In genomic region chr1:192545781-192546521, GRCh38 we compare ENCODE assay signal across 8 cellular contexts. TPM values are rescaled to one million over a fixed set of nuclear protein-coding genes. Genes with fewer than 3 reads are reported as not detected.
DNase-seq lines count a peak whose midpoint lies in the region; ATAC-seq, FAIRE-seq and TF ChIP-seq lines count a peak whose summit lies in the region.

No MANE protein-coding gene starts in this region.

- peaks cover 6 to 53% (median 19%) of the 10 kb centered on the region in 4 donors for H3K4me1 ChIP-seq in esophagus muscularis mucosa

- H3K9me3 ChIP-seq in esophagus muscularis mucosa: no peaks in the 10 kb centered on the region

- TF ChIP-seq POLR2A in GM12892 (IDR thresholded peaks at IDR 0.05; ENCODE audit: low read depth, low read length) (no peak; the same call in 1 of the 2 replicates), esophagus muscularis mucosa (IDR thresholded peaks at IDR 0.05; ENCODE audit: low read depth) (no peak)

- 89% methylated on average over 3 of the region's 3 CpGs for WGBS in esophagus muscularis mucosa

- no peaks in the 10 kb centered on the region for H3K27me3 ChIP-seq in esophagus muscularis mucosa

- TF ChIP-seq CTCF in esophagus muscularis mucosa (IDR thresholded peaks at IDR 0.05): peak in 2 of 3 experiments; percentile 17 to 45
- no peak for TF ChIP-seq CTCF in RWPE1 (conservative IDR thresholded peaks at IDR 0.05; ENCODE audit: low read depth)

- no peak overlapping the region for H3K4me3 ChIP-seq in esophagus muscularis mucosa

- TF ChIP-seq EP300 in esophagus muscularis mucosa (IDR thresholded peaks at IDR 0.05): no peak

- peak; percentile 48 for ATAC-seq in GM21825 (IDR thresholded peaks at IDR 0.05; ENCODE audit: unreplicated experiment)

- POLR2A ChIA-PET in RWPE1 (lab: Yijun Ruan, JAX; ENCODE audit: low non-redundant PET): no interaction called here

- H3K27ac ChIP-seq in esophagus muscularis mucosa (replicated peaks in 1 of 4) (no peak overlapping the region), RWPE1 (no peak overlapping the region)

- intact Hi-C loops in esophagus muscularis mucosa (cut with DNase I): no loop called here

- H3K36me3 ChIP-seq in esophagus muscularis mucosa: no peaks in the 10 kb centered on the region

- peak; percentile 95 for FAIRE-seq in GM12892 (lab: Jason Lieb, UNC)

- CTCF ChIA-PET in RWPE1 (lab: Yijun Ruan, JAX): interaction anchor here (0.6 to 0.7 kb wide), 2 partner anchors 25 to 1049 kb away, joined by 3 read pairs; no protein-coding TSS in a partner anchor

- DNase-seq in GM12892 (ENCODE audit: insufficient read length) (no peak), M059J (ENCODE audit: low read depth) (peak; percentile 47), esophagus muscularis mucosa (ENCODE audit: extremely low spot score) (no peak), RWPE1 (ENCODE audit: low spot score) (no peak), NCI-H2227 (lab: John Stamatoyannopoulos, UW; ENCODE audit: unreplicated experiment) (no peak), NCI-H526 (lab: John Stamatoyannopoulos, UW) (no peak)
- DNase-seq in activated naive CD4-positive, alpha-beta T cell treated with Interleukin-2 at 50 U/mL for 16 hours: no peak

RNA-seq across cellular contexts. Expression of gene RGS1, which starts 29.6 kb away (rescaled TPM):
- polyA plus RNA-seq in GM12892 (2012; ENCODE audit: missing spikeins): 434 TPM
- not detected in 2 replicates for total RNA-seq in M059J (2014; rRNA removed; shearing (Covaris generic))
- total RNA-seq in esophagus muscularis mucosa: 10 to 100 TPM in 3 of 4 donors, 1 to 10 TPM in 1; 6.1 to 27.7 (median 12.5) TPM
